ENCODE assay signal across 14 cellular contexts in genomic region chr4:99028187-99028586, GRCh38. TPM values are rescaled to one million over a fixed set of nuclear protein-coding genes. Genes with fewer than 3 reads are reported as not detected.
DNase-seq lines count a peak whose midpoint lies in the region; ATAC-seq and TF ChIP-seq lines count a peak whose summit lies in the region.
"Had no signal": no experiment of that assay in that cellular context is flagged by ENCODE, and none has a peak within 500 bp of the region (broad histone marks: within the 10 kb centered on the region; RNA-seq: fewer than 3 reads in every experiment).

No MANE protein-coding gene starts in this region.

- H3K4me1 Mint-ChIP-seq in activated T-helper 17 cell treated with anti-CD3 and anti-CD28 coated beads, Interleukin-2, amount 50 U/mL, for 72 hours, result peaks cover 45% of the 10 kb centered on the region

- H3K4me3 ChIP-seq in mucosa of descending colon, result no peak overlapping the region
- no peak overlapping the region for H3K4me3 ChIP-seq in upper lobe of left lung
- H3K4me3 ChIP-seq: dorsolateral prefrontal cortex, spleen had no signal

- H3K27ac ChIP-seq in upper lobe of left lung, result no peak overlapping the region
- H3K27ac ChIP-seq: dorsolateral prefrontal cortex, spleen had no signal

- H3K4me1 ChIP-seq in mucosa of descending colon (ENCODE audit: low read depth) (peaks cover 36% of the 10 kb centered on the region), upper lobe of left lung (peaks cover 7 to 20% (median 11%) of the 10 kb centered on the region in 4 donors)

- TF ChIP-seq EP300 in upper lobe of left lung (IDR thresholded peaks at IDR 0.05), result no peak

- no peak overlapping the region for H3K4me3 Mint-ChIP-seq in activated T-helper 17 cell treated with anti-CD3 and anti-CD28 coated beads, Interleukin-2, amount 50 U/mL, for 72 hours
- H3K4me3 Mint-ChIP-seq: naive B cell had no signal

- intact Hi-C loops in mucosa of descending colon (cut with DNase I, micrococcal nuclease), result no loop called here

- TF ChIP-seq CTCF in mucosa of descending colon (IDR thresholded peaks at IDR 0.05) (no peak), upper lobe of left lung (IDR thresholded peaks at IDR 0.05) (no peak)

- H3K27me3 Mint-ChIP-seq in activated T-helper 17 cell treated with anti-CD3 and anti-CD28 coated beads, Interleukin-2, amount 50 U/mL, for 72 hours, result no peaks in the 10 kb centered on the region
- H3K27me3 Mint-ChIP-seq: naive B cell had no signal

- peaks cover 35% of the 10 kb centered on the region for H3K36me3 Mint-ChIP-seq in activated T-helper 17 cell treated with anti-CD3 and anti-CD28 coated beads, Interleukin-2, amount 50 U/mL, for 72 hours (ENCODE audit: low read depth)
- H3K36me3 Mint-ChIP-seq: naive B cell had no signal

- no peak for TF ChIP-seq POLR2A in upper lobe of left lung (IDR thresholded peaks at IDR 0.05)

- DNase-seq in HCEC 1CT (peak; percentile 18), mucosa of descending colon (no peak), NCI-H146 treated with DMSO at 0.1 percent for 48 hours (lab: John Stamatoyannopoulos, UW; ENCODE audit: unreplicated experiment) (no peak), NCI-H524 treated with DMSO at 0.1 percent for 48 hours (lab: John Stamatoyannopoulos, UW) (no peak), upper lobe of left lung (no peak)
- DNase-seq: activated naive CD4-positive, alpha-beta T cell; dorsolateral prefrontal cortex; naive B cell; NCI-H2029 treated with DMSO at 0.1 percent for 48 hours; RPMI8226; spleen; stimulated activated naive CD4-positive, alpha-beta T cell had no signal

- no peaks in the 10 kb centered on the region for H3K27me3 ChIP-seq in upper lobe of left lung
- H3K27me3 ChIP-seq: dorsolateral prefrontal cortex, spleen had no signal

- no peak overlapping the region for H3K27ac Mint-ChIP-seq in activated T-helper 17 cell treated with anti-CD3 and anti-CD28 coated beads, Interleukin-2, amount 50 U/mL, for 72 hours

- H3K9me3 ChIP-seq in mucosa of descending colon, result no peaks in the 10 kb centered on the region
- no peaks in the 10 kb centered on the region for H3K9me3 ChIP-seq in upper lobe of left lung
- H3K9me3 ChIP-seq: spleen had no signal

- H3K36me3 ChIP-seq in mucosa of descending colon (ENCODE audit: low read depth) (no peaks in the 10 kb centered on the region), upper lobe of left lung (peaks cover 0 to 6% (median 0%) of the 10 kb centered on the region in 4 donors)

- no peaks in the 10 kb centered on the region for H3K9me3 Mint-ChIP-seq in activated T-helper 17 cell treated with anti-CD3 and anti-CD28 coated beads, Interleukin-2, amount 50 U/mL, for 72 hours
- H3K9me3 Mint-ChIP-seq: naive B cell had no signal

- ATAC-seq in GM18508 (IDR thresholded peaks at IDR 0.05; ENCODE audit: insufficient read depth, unreplicated experiment) (peak; percentile 61), mucosa of descending colon (peak; percentile 64), upper lobe of left lung (ENCODE audit: low FRiP score in 2 of 2) (no peak)
- ATAC-seq in activated T-helper 17 cell treated with anti-CD3 and anti-CD28 coated beads, Interleukin-2, amount 50 U/mL, for 72 hours (replicated peaks), result peak; percentile 80

RNA-seq across cellular contexts. Expression of gene METAP1, which starts 32.7 kb away (rescaled TPM):
- 10 to 100 TPM; 59.6 to 64.1 TPM for total RNA-seq in activated T-helper 17 cell treated with anti-CD3 and anti-CD28 coated beads, Interleukin-2, amount 50 U/mL, for 72 hours
- 10 to 100 TPM; 53.7 to 70.1 (median 55.0) TPM for total RNA-seq in mucosa of descending colon
- 10 to 100 TPM; 16.8 to 46.1 (median 32.0) TPM for total RNA-seq in upper lobe of left lung

Comparison
In these comparisons a context has a peak if more than half of its experiments do, and no peak if none do; other contexts are left out.
1. ATAC-seq: peak in GM18508 (single experiment), activated T-helper 17 cell treated with anti-CD3 and anti-CD28 coated beads, Interleukin-2, amount 50 U/mL, for 72 hours (single experiment) and mucosa of descending colon (single experiment); none in upper lobe of left lung (0 of 2).